6 cellular contexts compared by ENCODE assay signal in genomic region chr5:15002791-15003190, GRCh38.
"Had no signal": no experiment of that assay in that cellular context is flagged by ENCODE, and none has a peak within 500 bp of the region (broad histone marks: within the 10 kb centered on the region; RNA-seq: fewer than 3 reads in every experiment).

No MANE protein-coding gene starts in this region.

- H3K27ac ChIP-seq: gastrocnemius medialis, heart right ventricle, sigmoid colon, testis, tibial nerve had no signal

- H3K9me3 ChIP-seq: gastrocnemius medialis, testis had no signal

- H3K4me1 ChIP-seq: testis had no signal

- H3K27me3 ChIP-seq: gastrocnemius medialis, heart right ventricle, sigmoid colon, testis, tibial nerve had no signal

- H3K4me3 ChIP-seq: gastrocnemius medialis, heart right ventricle, sigmoid colon, skin epidermis, testis, tibial nerve had no signal

- H3K36me3 ChIP-seq: gastrocnemius medialis, heart right ventricle, sigmoid colon, tibial nerve had no signal
